21 cellular contexts compared by ENCODE assay signal in genomic region chr14:79708991-79709390, GRCh38.
DNase-seq lines count a peak whose midpoint lies in the region; ATAC-seq lines count a peak whose summit lies in the region.
"Had no signal": no experiment of that assay in that cellular context is flagged by ENCODE, and none has a peak within 500 bp of the region (broad histone marks: within the 10 kb centered on the region; RNA-seq: fewer than 3 reads in every experiment).

No MANE protein-coding gene starts in this region.

- H3K27ac Mint-ChIP-seq in naive thymus-derived CD4-positive, alpha-beta T cell = no peak overlapping the region
- H3K27ac Mint-ChIP-seq in stimulated activated naive B cell treated with anti-CD40 and anti-IgM and Interleukin-4, amounts not matched to agents 10 μg/mL and 1 μg/mL and 100 μg/mL, for 72 hours = no peak overlapping the region
- H3K27ac Mint-ChIP-seq: activated CD4-positive, alpha-beta T cell treated with anti-CD3 and anti-CD28 coated beads, Interleukin-2, amount 10 ng/mL, durations not matched to agents 7 days and 5 days; activated T-helper 17 cell treated with anti-CD3 and anti-CD28 coated beads, Interleukin-2, amount 50 U/mL, for 72 hours; CD14-positive monocyte; naive thymus-derived CD8-positive, alpha-beta T cell; T-helper 17 cell had no signal

- H2BK5ac ChIP-seq in mesenchymal stem cell (ENCODE audit: low read depth, low read length, poor library complexity, severe bottlenecking) = no peak overlapping the region

- H2AFZ ChIP-seq in mesenchymal stem cell (ENCODE audit: low read depth, low read length) = no peak overlapping the region

- H2BK12ac ChIP-seq in mesenchymal stem cell (ENCODE audit: low read length in 2 of 2) = no peak overlapping the region

- H2BK120ac ChIP-seq in mesenchymal stem cell (ENCODE audit: low read depth, low read length) = no peak overlapping the region

- H4K91ac ChIP-seq in mesenchymal stem cell (ENCODE audit: low read length) = no peak overlapping the region

- no peak overlapping the region for H3K4me2 ChIP-seq in mesenchymal stem cell (ENCODE audit: low read length, poor library complexity, severe bottlenecking)

- no peak for ATAC-seq in naive thymus-derived CD4-positive, alpha-beta T cell
- no peak for ATAC-seq in HG03520 (IDR thresholded peaks at IDR 0.05; ENCODE audit: unreplicated experiment)
- no peak for ATAC-seq in stimulated activated naive B cell treated with anti-CD40 and anti-IgM and Interleukin-4, amounts not matched to agents 10 μg/mL and 1 μg/mL and 100 μg/mL, for 72 hours (replicated peaks)
- ATAC-seq: activated T-helper 17 cell treated with anti-CD3 and anti-CD28 coated beads, Interleukin-2, amount 50 U/mL, for 72 hours; naive thymus-derived CD8-positive, alpha-beta T cell; pancreas; sciatic nerve; T-helper 17 cell had no signal

- no peak overlapping the region for H4K8ac ChIP-seq in mesenchymal stem cell (ENCODE audit: low read length)

- 28% methylated on average over 4 of the region's 5 CpGs for WGBS in mesenchymal stem cell

- no peaks in the 10 kb centered on the region for H3K36me3 ChIP-seq in mesenchymal stem cell (ENCODE audit: control insufficient read depth in 1 of 2, insufficient read depth in 2 of 2, low read depth in 1 of 2, low read length in 2 of 2)
- no peaks in the 10 kb centered on the region for H3K36me3 ChIP-seq in naive thymus-derived CD4-positive, alpha-beta T cell (ENCODE audit: control insufficient read depth in 2 of 3, insufficient read depth in 3 of 3, low read length in 3 of 3)
- H3K36me3 ChIP-seq: breast epithelium, pancreas had no signal

- intact Hi-C loops in naive thymus-derived CD4-positive, alpha-beta T cell (cut with micrococcal nuclease) = no loop called here

- H3K36me3 Mint-ChIP-seq in naive thymus-derived CD4-positive, alpha-beta T cell = no peaks in the 10 kb centered on the region
- no peaks in the 10 kb centered on the region for H3K36me3 Mint-ChIP-seq in stimulated activated naive B cell treated with anti-CD40 and anti-IgM and Interleukin-4, amounts not matched to agents 10 μg/mL and 1 μg/mL and 100 μg/mL, for 72 hours
- H3K36me3 Mint-ChIP-seq: CD14-positive monocyte; naive thymus-derived CD8-positive, alpha-beta T cell had no signal

- H3K9ac ChIP-seq in mesenchymal stem cell (ENCODE audit: low read length) = no peak overlapping the region

- H2AK5ac ChIP-seq in mesenchymal stem cell (ENCODE audit: low read length, severe bottlenecking) = no peak overlapping the region

- no peak overlapping the region for H3K4me3 Mint-ChIP-seq in naive thymus-derived CD4-positive, alpha-beta T cell
- H3K4me3 Mint-ChIP-seq in stimulated activated naive B cell treated with anti-CD40 and anti-IgM and Interleukin-4, amounts not matched to agents 10 μg/mL and 1 μg/mL and 100 μg/mL, for 72 hours = no peak overlapping the region
- H3K4me3 Mint-ChIP-seq: activated CD4-positive, alpha-beta T cell treated with anti-CD3 and anti-CD28 coated beads, Interleukin-2, amount 10 ng/mL, durations not matched to agents 7 days and 5 days; activated T-helper 17 cell treated with anti-CD3 and anti-CD28 coated beads, Interleukin-2, amount 50 U/mL, for 72 hours; CD14-positive monocyte; naive thymus-derived CD8-positive, alpha-beta T cell; T-helper 17 cell had no signal

- no peak overlapping the region for H3K4me3 ChIP-seq in mesenchymal stem cell (ENCODE audit: insufficient read depth in 1 of 2, low read depth in 1 of 2, low read length in 2 of 2)
- H3K4me3 ChIP-seq in naive thymus-derived CD4-positive, alpha-beta T cell (ENCODE audit: low read length) = no peak overlapping the region
- H3K4me3 ChIP-seq: breast epithelium, pancreas had no signal

- H3K9me3 Mint-ChIP-seq in naive thymus-derived CD4-positive, alpha-beta T cell = peaks cover 0 to 7% (median 0%) of the 10 kb centered on the region in 11 donors
- peaks cover 0 to 4% of the 10 kb centered on the region in 2 donors for H3K9me3 Mint-ChIP-seq in stimulated activated naive B cell treated with anti-CD40 and anti-IgM and Interleukin-4, amounts not matched to agents 10 μg/mL and 1 μg/mL and 100 μg/mL, for 72 hours

- no peak overlapping the region for H3K23ac ChIP-seq in mesenchymal stem cell (ENCODE audit: low read length in 2 of 2)

- no peaks in the 10 kb centered on the region for H3K4me1 Mint-ChIP-seq in naive thymus-derived CD4-positive, alpha-beta T cell
- H3K4me1 Mint-ChIP-seq in stimulated activated naive B cell treated with anti-CD40 and anti-IgM and Interleukin-4, amounts not matched to agents 10 μg/mL and 1 μg/mL and 100 μg/mL, for 72 hours = no peaks in the 10 kb centered on the region
- H3K4me1 Mint-ChIP-seq: activated CD4-positive, alpha-beta T cell treated with anti-CD3 and anti-CD28 coated beads, Interleukin-2, amount 10 ng/mL, durations not matched to agents 7 days and 5 days; activated T-helper 17 cell treated with anti-CD3 and anti-CD28 coated beads, Interleukin-2, amount 50 U/mL, for 72 hours; CD14-positive monocyte; T-helper 17 cell had no signal

- H3K9me3 ChIP-seq in mesenchymal stem cell (ENCODE audit: control insufficient read depth, low read length) = no peaks in the 10 kb centered on the region
- no peaks in the 10 kb centered on the region for H3K9me3 ChIP-seq in naive thymus-derived CD4-positive, alpha-beta T cell (ENCODE audit: control insufficient read depth in 2 of 3, low read length in 3 of 3)
- H3K9me3 ChIP-seq: breast epithelium, pancreas had no signal

- CTCF ChIA-PET in naive thymus-derived CD4-positive, alpha-beta T cell (lab: Charles Lee) = no interaction called here

- no peaks in the 10 kb centered on the region for H3K79me1 ChIP-seq in mesenchymal stem cell (replicated peaks; ENCODE audit: low read length, poor library complexity, severe bottlenecking)

- POLR2A ChIA-PET in naive thymus-derived CD4-positive, alpha-beta T cell (lab: Charles Lee) = no interaction called here

- no peaks in the 10 kb centered on the region for H3K27me3 ChIP-seq in mesenchymal stem cell (ENCODE audit: control insufficient read depth in 1 of 2, insufficient read depth in 1 of 2, low read length in 2 of 2)
- no peaks in the 10 kb centered on the region for H3K27me3 ChIP-seq in naive thymus-derived CD4-positive, alpha-beta T cell (ENCODE audit: control insufficient read depth in 2 of 2, insufficient read depth in 2 of 2, low read length in 2 of 2)
- H3K27me3 ChIP-seq: breast epithelium, pancreas had no signal

- H3K27ac ChIP-seq in mesenchymal stem cell (ENCODE audit: low read length, poor library complexity, severe bottlenecking) = no peak overlapping the region
- H3K27ac ChIP-seq in naive thymus-derived CD4-positive, alpha-beta T cell (ENCODE audit: low read depth, low read length) = no peak overlapping the region
- H3K27ac ChIP-seq: breast epithelium, pancreas had no signal

- no peak overlapping the region for H3K14ac ChIP-seq in mesenchymal stem cell (ENCODE audit: low read length in 2 of 2)

- H3K18ac ChIP-seq in mesenchymal stem cell (ENCODE audit: low read depth in 1 of 2, low read length in 2 of 2) = no peak overlapping the region

- DNase-seq in Daoy (ENCODE audit: low read depth) (peak; percentile 2), LoVo (ENCODE audit: low spot score) (peak; percentile 18), amniotic epithelial cell (ENCODE audit: low read depth) (peak; percentile 32), mesenchymal stem cell (peak; percentile 18), NCI-H187 (lab: John Stamatoyannopoulos, UW) (no peak)
- no peak for DNase-seq in naive thymus-derived CD4-positive, alpha-beta T cell
- no peak for DNase-seq in stimulated activated naive B cell treated with anti-CD40 and anti-IgM and Interleukin-4, amounts not matched to agents 10 μg/mL and 1 μg/mL and 100 μg/mL, for 72 hours
- DNase-seq: activated CD4-positive, alpha-beta T cell treated with anti-CD3 and anti-CD28 coated beads, Interleukin-2, amount 10 ng/mL, durations not matched to agents 7 days and 5 days; Kasumi-1; mammary epithelial cell; naive thymus-derived CD8-positive, alpha-beta T cell; NCI-H1105; NCI-H748 treated with DMSO at 0.1 percent for 48 hours; pancreas; SHP77; T-helper 17 cell had no signal

- H2BK15ac ChIP-seq in mesenchymal stem cell (ENCODE audit: low read depth, poor library complexity, severe bottlenecking) = no peak overlapping the region

- no peaks in the 10 kb centered on the region for H3K27me3 Mint-ChIP-seq in naive thymus-derived CD4-positive, alpha-beta T cell
- no peaks in the 10 kb centered on the region for H3K27me3 Mint-ChIP-seq in stimulated activated naive B cell treated with anti-CD40 and anti-IgM and Interleukin-4, amounts not matched to agents 10 μg/mL and 1 μg/mL and 100 μg/mL, for 72 hours
- H3K27me3 Mint-ChIP-seq: activated CD4-positive, alpha-beta T cell treated with anti-CD3 and anti-CD28 coated beads, Interleukin-2, amount 10 ng/mL, durations not matched to agents 7 days and 5 days; activated T-helper 17 cell treated with anti-CD3 and anti-CD28 coated beads, Interleukin-2, amount 50 U/mL, for 72 hours; T-helper 17 cell had no signal

- H3K4ac ChIP-seq in mesenchymal stem cell (ENCODE audit: low read depth in 1 of 2, low read length in 2 of 2) = no peak overlapping the region

- no peaks in the 10 kb centered on the region for H3K4me1 ChIP-seq in mesenchymal stem cell (ENCODE audit: control insufficient read depth, insufficient read depth, low read depth, low read length)
- H3K4me1 ChIP-seq in naive thymus-derived CD4-positive, alpha-beta T cell (ENCODE audit: control insufficient read depth in 2 of 2, insufficient read depth in 2 of 2, low read length in 2 of 2) = no peaks in the 10 kb centered on the region
- H3K4me1 ChIP-seq: breast epithelium had no signal

Comparison
In these comparisons a context has a peak if more than half of its experiments do, and no peak if none do; other contexts are left out.
1. DNase-seq: peak in Daoy (single experiment), LoVo (single experiment), amniotic epithelial cell (single experiment) and mesenchymal stem cell (single experiment); none in NCI-H187 (0 of 2), naive thymus-derived CD4-positive, alpha-beta T cell (0 of 9) and stimulated activated naive B cell treated with anti-CD40 and anti-IgM and Interleukin-4, amounts not matched to agents 10 μg/mL and 1 μg/mL and 100 μg/mL, for 72 hours (single experiment).